In genomic region chr11:16561150-16561549, GRCh38 we compare ENCODE assay signal across 33 cellular contexts.
"Had no signal": no experiment of that assay in that cellular context is flagged by ENCODE, and none has a peak within 500 bp of the region (broad histone marks: within the 10 kb centered on the region; RNA-seq: fewer than 3 reads in every experiment).

No MANE protein-coding gene starts in this region.

- H3K36me3 ChIP-seq: brain microvascular endothelial cell, cardiac muscle cell, SJSA1, WERI-Rb-1 had no signal

- ATAC-seq: activated CD8-positive, alpha-beta memory T cell treated with anti-CD3 and anti-CD28 coated beads, Interleukin-2, amount 10 ng/mL, durations not matched to agents 7 days and 5 days; activated naive CD8-positive, alpha-beta T cell treated with anti-CD3 and anti-CD28 coated beads, Interleukin-2, amount 50 U/mL, for 24 hours; Panc1; T-cell; T-helper 17 cell had no signal

- H3K4me3 ChIP-seq: cardiac muscle cell, SJSA1 had no signal

- DNase-seq: activated CD4-positive, alpha-beta memory T cell treated with anti-CD3 and anti-CD28 coated beads, Interleukin-2, amount 10 ng/mL, durations not matched to agents 7 days and 5 days; activated CD4-positive, alpha-beta T cell treated with anti-CD3 and anti-CD28 coated beads for 1 hour; activated CD4-positive, alpha-beta T cell treated with anti-CD3 and anti-CD28 coated beads for 48 hours; activated CD4-positive, CD25-positive, alpha-beta regulatory T cell; activated CD8-positive, alpha-beta memory T cell treated with anti-CD3 and anti-CD28 coated beads for 24 hours; activated CD8-positive, alpha-beta memory T cell treated with anti-CD3 and anti-CD28 coated beads, Interleukin-2, amount 10 ng/mL, durations not matched to agents 7 days and 5 days; activated CD8-positive, alpha-beta memory T cell treated with anti-CD3 and anti-CD28 coated beads, Interleukin-2, amount 50 U/mL, for 48 hours; activated effector memory CD4-positive, alpha-beta T cell treated with Interleukin-2 at 50 U/mL for 16 hours; activated naive CD4-positive, alpha-beta T cell treated with anti-CD3 and anti-CD28 coated beads, Interleukin-2, amount 10 ng/mL, durations not matched to agents 7 days and 5 days; activated naive CD8-positive, alpha-beta T cell treated with anti-CD3 and anti-CD28 coated beads, Interleukin-2, amount 50 U/mL, for 24 hours; activated T-cell treated with anti-CD3 and anti-CD28 coated beads, Interleukin-2, amount 50 U/mL, for 48 hours; amniotic stem cell; aorta; brain microvascular endothelial cell; Karpas-422; NCI-H1105; NCI-H1417 treated with DMSO at 0.1 percent for 48 hours; NCI-H187 treated with DMSO at 0.1 percent for 48 hours; NCI-H2081; NCI-H2171 treated with DMSO at 0.1 percent for 48 hours; NCI-H2227 treated with DMSO at 0.1 percent for 48 hours; NCI-H446 treated with DMSO at 0.1 percent for 48 hours; NCI-H524; NCI-H69; RPMI8226; SHP77 treated with DMSO at 0.1 percent for 48 hours; SK-N-SH; T-cell; T-helper 17 cell; WERI-Rb-1 had no signal

- H3K9me3 ChIP-seq: SJSA1, SK-N-SH had no signal
